Comparison of ENCODE assay signal across 7 cellular contexts in genomic region chr2:43210467-43211303, GRCh38. TPM values are rescaled to one million over a fixed set of nuclear protein-coding genes. Genes with fewer than 3 reads are reported as not detected.
DNase-seq lines count a peak whose midpoint lies in the region; ATAC-seq and TF ChIP-seq lines count a peak whose summit lies in the region.

No MANE protein-coding gene starts in this region.

- H3K27ac ChIP-seq in stomach, result peak overlapping the region; percentile 33 to 78 (median 65)

- 38 to 64% (median 50%) methylated on average over 13 to 23 of the region's 23 CpGs for WGBS in stomach, 5 donors

- DNase-seq in MG63 (peak; percentile 43), kidney glomerular epithelial cell (lab: John Stamatoyannopoulos, UW) (peak; percentile 52), stomach (peak; percentile 70)
- peak; percentile 34 for DNase-seq in activated CD8-positive, alpha-beta T cell treated with anti-CD3 and anti-CD28 coated beads, Interleukin-2, amount 10 ng/mL, durations not matched to agents 7 days and 5 days

- CTCF ChIA-PET in activated CD8-positive, alpha-beta T cell treated with anti-CD3 and anti-CD28 coated beads, Interleukin-2, amount 10 ng/mL, durations not matched to agents 7 days and 5 days (lab: Charles Lee), result interaction anchor here (0.8 kb wide), 1 partner anchor 40 kb away, joined by 3 read pairs; no protein-coding TSS in a partner anchor

- peak; percentile 24 for ATAC-seq in activated CD8-positive, alpha-beta T cell treated with anti-CD3 and anti-CD28 coated beads, Interleukin-2, amount 10 ng/mL, durations not matched to agents 7 days and 5 days
- ATAC-seq in HG02981 (IDR thresholded peaks at IDR 0.05; ENCODE audit: unreplicated experiment), result no peak
- no peak for ATAC-seq in HG02840 (IDR thresholded peaks at IDR 0.05; ENCODE audit: low FRiP score, unreplicated experiment)
- no peak for ATAC-seq in HG03135 (IDR thresholded peaks at IDR 0.05; ENCODE audit: unreplicated experiment)

- H3K27ac Mint-ChIP-seq in activated CD8-positive, alpha-beta T cell treated with anti-CD3 and anti-CD28 coated beads, Interleukin-2, amount 10 ng/mL, durations not matched to agents 7 days and 5 days, result peak overlapping the region; percentile 63

- H3K27me3 Mint-ChIP-seq in activated CD8-positive, alpha-beta T cell treated with anti-CD3 and anti-CD28 coated beads, Interleukin-2, amount 10 ng/mL, durations not matched to agents 7 days and 5 days (ENCODE audit: low read depth), result no peaks in the 10 kb centered on the region

- H3K9me3 ChIP-seq in MG63 (no peaks in the 10 kb centered on the region), stomach (no peaks in the 10 kb centered on the region)

- no peak for TF ChIP-seq EP300 in stomach (IDR thresholded peaks at IDR 0.05)

- POLR2A ChIA-PET in activated CD8-positive, alpha-beta T cell treated with anti-CD3 and anti-CD28 coated beads, Interleukin-2, amount 10 ng/mL, durations not matched to agents 7 days and 5 days (lab: Charles Lee), result interaction anchor here (1.0 kb wide), 1 partner anchor 9 kb away, joined by 3 read pairs; no protein-coding TSS in a partner anchor

- H3K4me3 ChIP-seq in MG63 (no peak overlapping the region), stomach (no peak overlapping the region)

- TF ChIP-seq CTCF in stomach (IDR thresholded peaks at IDR 0.05), result no peak

- H3K27me3 ChIP-seq in MG63, result no peaks in the 10 kb centered on the region
- no peaks in the 10 kb centered on the region for H3K27me3 ChIP-seq in stomach

- intact Hi-C loops in stomach (cut with DNase I; ENCODE audit: low total_unique reads), result no loop called here

- H3K36me3 Mint-ChIP-seq in activated CD8-positive, alpha-beta T cell treated with anti-CD3 and anti-CD28 coated beads, Interleukin-2, amount 10 ng/mL, durations not matched to agents 7 days and 5 days (ENCODE audit: low read depth), result no peaks in the 10 kb centered on the region

- peaks cover 10 to 27% (median 19%) of the 10 kb centered on the region in 4 donors for H3K4me1 ChIP-seq in stomach

- peaks cover 33% of the 10 kb centered on the region for H3K4me1 Mint-ChIP-seq in activated CD8-positive, alpha-beta T cell treated with anti-CD3 and anti-CD28 coated beads, Interleukin-2, amount 10 ng/mL, durations not matched to agents 7 days and 5 days (ENCODE audit: low read depth)

- TF ChIP-seq POLR2A in stomach (IDR thresholded peaks at IDR 0.05), result no peak

- H3K36me3 ChIP-seq in MG63 (no peaks in the 10 kb centered on the region), stomach (no peaks in the 10 kb centered on the region)

- no peak overlapping the region for H3K4me3 Mint-ChIP-seq in activated CD8-positive, alpha-beta T cell treated with anti-CD3 and anti-CD28 coated beads, Interleukin-2, amount 10 ng/mL, durations not matched to agents 7 days and 5 days

- no peaks in the 10 kb centered on the region for H3K9me3 Mint-ChIP-seq in activated CD8-positive, alpha-beta T cell treated with anti-CD3 and anti-CD28 coated beads, Interleukin-2, amount 10 ng/mL, durations not matched to agents 7 days and 5 days (ENCODE audit: insufficient read depth)

RNA-seq across cellular contexts. Expression of gene ZFP36L2, which starts 15.7 kb away (rescaled TPM):
- total RNA-seq in MG63 (2014; rRNA removed; shearing (Covaris generic); ENCODE audit: low replicate concordance), result 9.6 and 19.7 TPM in 2 replicates
- total RNA-seq in activated CD8-positive, alpha-beta T cell treated with anti-CD3 and anti-CD28 coated beads, Interleukin-2, amount 10 ng/mL, durations not matched to agents 7 days and 5 days, result 100 to 1,000 TPM; 166 TPM
- 100 to 1,000 TPM in 3 of 5 donors, 10 to 100 TPM in 2; 49.1 to 189 (median 109) TPM for total RNA-seq in stomach
- polyA plus RNA-seq in stomach, result 10 to 100 TPM; 43.7 to 89.2 (median 44.0) TPM
